In genomic region chr7:129831424-129832058, GRCh38 we compare ENCODE assay signal across 10 cellular contexts.
DNase-seq lines count a peak whose midpoint lies in the region; ATAC-seq and TF ChIP-seq lines count a peak whose summit lies in the region.
"Had no signal": no experiment of that assay in that cellular context is flagged by ENCODE, and none has a peak within 500 bp of the region (broad histone marks: within the 10 kb centered on the region; RNA-seq: fewer than 3 reads in every experiment).

No MANE protein-coding gene starts in this region.

- no peak for TF ChIP-seq POLR2A in gastrocnemius medialis (IDR thresholded peaks at IDR 0.05)

- H3K4me3 ChIP-seq in cardiac muscle cell (no peak overlapping the region), gastrocnemius medialis (no peak overlapping the region)

- H3K9me3 Mint-ChIP-seq in effector memory CD8-positive, alpha-beta T cell = no peaks in the 10 kb centered on the region

- no peaks in the 10 kb centered on the region for H3K27me3 Mint-ChIP-seq in effector memory CD8-positive, alpha-beta T cell

- peaks cover 9 to 12% of the 10 kb centered on the region in 2 donors for H3K4me1 Mint-ChIP-seq in effector memory CD8-positive, alpha-beta T cell (ENCODE audit: low read depth in 2 of 2)

- no peak overlapping the region for H3K4me3 Mint-ChIP-seq in effector memory CD8-positive, alpha-beta T cell

- H3K36me3 ChIP-seq in cardiac muscle cell (peaks cover 10% of the 10 kb centered on the region), gastrocnemius medialis (peaks cover 0 to 31% of the 10 kb centered on the region in 2 donors)

- DNase-seq in GM04504 (ENCODE audit: low read depth) = peak; percentile 68
- DNase-seq in SW 1271 (lab: John Stamatoyannopoulos, UW) = peak; percentile 86 to 92
- peak; percentile 62 to 83 for DNase-seq in cardiac muscle cell (ENCODE audit: low read depth in 1 of 2, low spot score in 1 of 2)
- peak in 1 of 2 donors; percentile 30 for DNase-seq in gastrocnemius medialis
- DNase-seq in effector memory CD8-positive, alpha-beta T cell = no peak
- DNase-seq: effector CD8-positive, alpha-beta T cell; T-helper 1 cell had no signal

- H3K27ac ChIP-seq in cardiac muscle cell = peak overlapping the region; percentile 84
- peak overlapping the region; percentile 64 to 76 (median 72) for H3K27ac ChIP-seq in gastrocnemius medialis

- H3K27me3 ChIP-seq in cardiac muscle cell = no peaks in the 10 kb centered on the region
- H3K27me3 ChIP-seq in gastrocnemius medialis = no peaks in the 10 kb centered on the region

- TF ChIP-seq CTCF in cardiac muscle cell (IDR thresholded peaks at IDR 0.05; ENCODE audit: low read depth, low read length) (no peak), gastrocnemius medialis (IDR thresholded peaks at IDR 0.05 in 4 of 5, conservative IDR thresholded peaks at IDR 0.05 in 1 of 5) (no peak)

- H3K27ac Mint-ChIP-seq in effector memory CD8-positive, alpha-beta T cell = no peak overlapping the region

- in situ Hi-C loops in gastrocnemius medialis (cut with MboI; ENCODE audit: low sequenced_read_pairs in 4 of 4) = loop anchor here in 3 of 4 donors (5.0 to 25.0 kb wide), 3 partner anchors 106 to 181 kb away; no protein-coding TSS in a partner anchor

- H3K9me3 ChIP-seq in cardiac muscle cell (ENCODE audit: low read depth) (no peaks in the 10 kb centered on the region), gastrocnemius medialis (no peaks in the 10 kb centered on the region)

- ATAC-seq in gastrocnemius medialis = peak; percentile 54 to 60
- no peak for ATAC-seq in GM21619 (IDR thresholded peaks at IDR 0.05; ENCODE audit: unreplicated experiment)
- ATAC-seq in HG03520 (IDR thresholded peaks at IDR 0.05; ENCODE audit: unreplicated experiment) = no peak
- no peak for ATAC-seq in effector memory CD8-positive, alpha-beta T cell (replicated peaks)
- ATAC-seq in HG02763 (IDR thresholded peaks at IDR 0.05; ENCODE audit: unreplicated experiment) = no peak

- intact Hi-C loops in gastrocnemius medialis (cut with DNase I; ENCODE audit: low total_unique reads) = loop anchor here (2.0 kb wide), 1 partner anchor 121 kb away; the partner anchor contains the start of gene UBE2H

- peaks cover 11% of the 10 kb centered on the region for H3K4me1 ChIP-seq in cardiac muscle cell (ENCODE audit: low read depth)
- peaks cover 22 to 26% of the 10 kb centered on the region in 2 donors for H3K4me1 ChIP-seq in gastrocnemius medialis

- peaks cover 22% of the 10 kb centered on the region for H3K36me3 Mint-ChIP-seq in effector memory CD8-positive, alpha-beta T cell (ENCODE audit: insufficient read depth)

Comparison
In these comparisons a context has a peak if more than half of its experiments do, and no peak if none do; other contexts are left out.
1. DNase-seq: peak in GM04504 (single experiment), SW 1271 (2 of 2) and cardiac muscle cell (2 of 2); none in effector memory CD8-positive, alpha-beta T cell (0 of 3).
2. ATAC-seq: peak in gastrocnemius medialis (2 of 2); none in GM21619 (single experiment), HG03520 (single experiment), effector memory CD8-positive, alpha-beta T cell (single experiment) and HG02763 (single experiment).